2 cellular contexts compared by ENCODE assay signal in the genomic region with DNA sequence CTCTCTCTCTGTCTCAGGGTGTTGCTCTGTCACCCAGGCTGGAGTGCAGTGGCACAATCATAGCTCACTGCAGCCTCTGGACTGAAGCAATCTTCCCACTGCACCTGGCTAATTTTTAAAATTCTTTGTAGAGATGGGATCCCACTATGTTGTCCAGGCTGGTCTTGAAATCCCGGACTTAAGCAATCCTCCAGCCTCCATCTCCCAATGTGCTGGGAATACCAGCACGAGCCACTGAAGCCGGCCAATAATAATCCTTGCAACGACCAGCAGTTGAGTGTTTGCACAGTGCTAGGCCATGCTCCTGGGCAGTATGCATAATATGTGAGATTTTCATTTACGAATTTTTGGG.
TF ChIP-seq lines count a peak whose summit lies in the region.

No MANE protein-coding gene starts in this region.

TF ChIP-seq in GM23338, 12 proteins besides CTCF, POLR2A, EP300 and RAD21 (continues in another document):
- TF ChIP-seq ZNF462 (CRISPR knock-in tag; IDR thresholded peaks at IDR 0.05): no peak
- TF ChIP-seq NANOG (IDR thresholded peaks at IDR 0.05; ENCODE audit: borderline replicate concordance): no peak
- TF ChIP-seq ZNF114 (CRISPR knock-in tag; IDR thresholded peaks at IDR 0.05): no peak
- TF ChIP-seq EZH2 (IDR thresholded peaks at IDR 0.05; ENCODE audit: low read depth, unreplicated experiment): no peak
- TF ChIP-seq, protein P1, sequence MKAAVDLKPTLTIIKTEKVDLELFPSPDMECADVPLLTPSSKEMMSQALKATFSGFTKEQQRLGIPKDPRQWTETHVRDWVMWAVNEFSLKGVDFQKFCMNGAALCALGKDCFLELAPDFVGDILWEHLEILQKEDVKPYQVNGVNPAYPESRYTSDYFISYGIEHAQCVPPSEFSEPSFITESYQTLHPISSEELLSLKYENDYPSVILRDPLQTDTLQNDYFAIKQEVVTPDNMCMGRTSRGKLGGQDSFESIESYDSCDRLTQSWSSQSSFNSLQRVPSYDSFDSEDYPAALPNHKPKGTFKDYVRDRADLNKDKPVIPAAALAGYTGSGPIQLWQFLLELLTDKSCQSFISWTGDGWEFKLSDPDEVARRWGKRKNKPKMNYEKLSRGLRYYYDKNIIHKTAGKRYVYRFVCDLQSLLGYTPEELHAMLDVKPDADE (IDR thresholded peaks at IDR 0.05): no peak
- TF ChIP-seq EZH2phosphoT487 (IDR thresholded peaks at IDR 0.05; ENCODE audit: unreplicated experiment): no peak
- no peak for TF ChIP-seq POLR2AphosphoS5 (IDR thresholded peaks at IDR 0.05; ENCODE audit: low read depth)
- no peak for TF ChIP-seq ZNF331 (CRISPR knock-in tag; IDR thresholded peaks at IDR 0.05; ENCODE audit: low read depth)
- no peak for TF ChIP-seq STAT1 (IDR thresholded peaks at IDR 0.05; ENCODE audit: unreplicated experiment)
- TF ChIP-seq CREB1 (CRISPR knock-in tag; IDR thresholded peaks at IDR 0.05; ENCODE audit: low read depth): no peak

TF ChIP-seq in K562, 482 proteins besides CTCF, POLR2A, EP300 and RAD21:
- TF ChIP-seq, protein P2, sequence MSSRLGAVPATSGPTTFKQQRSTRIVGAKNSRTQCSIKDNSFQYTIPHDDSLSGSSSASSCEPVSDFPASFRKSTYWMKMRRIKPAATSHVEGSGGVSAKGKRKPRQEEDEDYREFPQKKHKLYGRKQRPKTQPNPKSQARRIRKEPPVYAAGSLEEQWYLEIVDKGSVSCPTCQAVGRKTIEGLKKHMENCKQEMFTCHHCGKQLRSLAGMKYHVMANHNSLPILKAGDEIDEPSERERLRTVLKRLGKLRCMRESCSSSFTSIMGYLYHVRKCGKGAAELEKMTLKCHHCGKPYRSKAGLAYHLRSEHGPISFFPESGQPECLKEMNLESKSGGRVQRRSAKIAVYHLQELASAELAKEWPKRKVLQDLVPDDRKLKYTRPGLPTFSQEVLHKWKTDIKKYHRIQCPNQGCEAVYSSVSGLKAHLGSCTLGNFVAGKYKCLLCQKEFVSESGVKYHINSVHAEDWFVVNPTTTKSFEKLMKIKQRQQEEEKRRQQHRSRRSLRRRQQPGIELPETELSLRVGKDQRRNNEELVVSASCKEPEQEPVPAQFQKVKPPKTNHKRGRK (tag; IDR thresholded peaks at IDR 0.05): peak; percentile 8
- TF ChIP-seq ZNF121 (CRISPR knock-in tag; conservative IDR thresholded peaks at IDR 0.05) (peak; percentile 85), POU5F1 (IDR thresholded peaks at IDR 0.05; ENCODE audit: borderline replicate concordance, low read depth, low read length, partially characterized antibody) (no peak), SMARCA4 (IDR thresholded peaks at IDR 0.05) (0 out of 2 replicates have a peak, but pooled peaks have one; percentile 3), ZNF133 (CRISPR knock-in tag; IDR thresholded peaks at IDR 0.05) (no peak), ZBTB26 (CRISPR knock-in tag; IDR thresholded peaks at IDR 0.05) (no peak)
TF ChIP-seq in K562: peak in this region for 3.
